8 cellular contexts compared by ENCODE assay signal in genomic region chr17:41786227-41787020, GRCh38. TPM values are rescaled to one million over a fixed set of nuclear protein-coding genes. Genes with fewer than 3 reads are reported as not detected.
DNase-seq lines count a peak whose midpoint lies in the region; ATAC-seq, FAIRE-seq and TF ChIP-seq lines count a peak whose summit lies in the region.

JUP (minus strand) TSS chr17:41786711; CDS start chr17:41771854, 14,857 bp downstream.

- H3K4me3 ChIP-seq in body of pancreas: peak within 1 kb of the TSS; percentile 64 to 94

- ATAC-seq in HG02852 (IDR thresholded peaks at IDR 0.05; ENCODE audit: unreplicated experiment) (peak; percentile 82), body of pancreas (peak; percentile 94), HG03457 (IDR thresholded peaks at IDR 0.05; ENCODE audit: unreplicated experiment) (no peak)

- H3K27me3 ChIP-seq in body of pancreas: no peaks in the 10 kb centered on the region

- WGBS in body of pancreas, 2 donors: 0% methylated on average over 78 of the region's 79 CpGs; no CpG with 5 or more reads in 1 of the 2 donors

- H3K27ac ChIP-seq in body of pancreas: peak within 1 kb of the TSS; percentile 95 to 97 (median 96)

- peak; percentile 97 for FAIRE-seq in TTC549 (lab: Jason Lieb, UNC)

- intact Hi-C loops in body of pancreas (cut with DNase I): no loop called here

- peaks cover 52% of the 10 kb centered on the region for H3K4me1 ChIP-seq in body of pancreas

- H3K9me3 ChIP-seq in body of pancreas: no peaks in the 10 kb centered on the region

- TF ChIP-seq POLR2A in body of pancreas (IDR thresholded peaks at IDR 0.05): peak; percentile 99 to 100 (median 99)

- peak; percentile 87 for DNase-seq in GM04503 (ENCODE audit: low read depth)
- DNase-seq in NCI-H2029 treated with DMSO at 0.1 percent for 48 hours (lab: John Stamatoyannopoulos, UW): peak; percentile 98
- peak; percentile 100 for DNase-seq in body of pancreas
- peak; percentile 65 to 100 (median 96) for DNase-seq in hypothalamus (lab: John Stamatoyannopoulos, UW)
- DNase-seq in retina: peak; percentile 98

- TF ChIP-seq CTCF in body of pancreas (IDR thresholded peaks at IDR 0.05): peak; percentile 51 to 89 (median 63)

- no peaks in the 10 kb centered on the region for H3K36me3 ChIP-seq in body of pancreas (replicated peaks in 1 of 2; ENCODE audit: insufficient read depth in 1 of 2, low read depth in 2 of 2)

RNA-seq across cellular contexts. Expression of gene JUP, which starts in this region (rescaled TPM):
- total RNA-seq in body of pancreas: 10 to 100 TPM; 67.9 to 85.4 TPM
